18 cellular contexts compared by ENCODE assay signal in the genomic region with DNA sequence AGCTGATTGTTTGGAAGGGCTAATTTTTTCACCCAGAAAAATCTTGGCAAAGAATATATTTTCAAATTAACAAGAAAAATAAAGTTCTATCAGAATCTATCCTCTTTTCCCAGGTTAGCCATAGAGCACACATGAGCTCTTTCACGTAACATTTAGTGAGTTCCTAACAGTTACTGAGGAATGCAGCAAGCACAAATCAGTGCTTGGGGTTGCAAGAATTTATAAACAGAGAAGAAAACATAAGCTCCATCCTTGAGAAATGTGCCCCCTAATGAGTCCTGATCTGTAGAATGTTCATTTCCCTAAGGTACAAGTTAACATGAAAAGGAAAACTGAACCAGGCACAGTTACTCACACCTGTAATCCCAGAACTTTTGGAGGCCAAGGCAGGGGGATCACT.
"Had no signal": no experiment of that assay in that cellular context is flagged by ENCODE, and none has a peak within 500 bp of the region (broad histone marks: within the 10 kb centered on the region; RNA-seq: fewer than 3 reads in every experiment).

No MANE protein-coding gene starts in this region.

- H3K4me3 Mint-ChIP-seq: effector memory CD8-positive, alpha-beta T cell; memory B cell; nephron progenitor cell; stimulated activated naive B cell treated with anti-CD40 and anti-IgM and Interleukin-4, amounts not matched to agents 10 μg/mL and 1 μg/mL and 100 μg/mL, for 72 hours; T-helper 1 cell treated with Interleukin-12 subunit alpha and Interleukin-12 subunit beta and Interleukin-4 antibody, amounts not matched to agents 30 μg/mL and 1 μg/mL, for 36 hours had no signal

- H3K27ac Mint-ChIP-seq: activated naive CD4-positive, alpha-beta T cell treated with anti-CD3 and anti-CD28 coated beads, Interleukin-2, amount 50 U/mL, for 72 hours; effector memory CD8-positive, alpha-beta T cell; memory B cell; nephron progenitor cell; stimulated activated naive B cell treated with anti-CD40 and anti-IgM and Interleukin-4, amounts not matched to agents 10 μg/mL and 1 μg/mL and 100 μg/mL, for 72 hours; T-helper 1 cell treated with Interleukin-12 subunit alpha and Interleukin-12 subunit beta and Interleukin-4 antibody, amounts not matched to agents 30 μg/mL and 1 μg/mL, for 36 hours had no signal

- DNase-seq: activated CD4-positive, alpha-beta T cell treated with anti-CD3 and anti-CD28 coated beads for 4 hours; activated CD4-positive, alpha-beta T cell treated with anti-CD3 and anti-CD28 coated beads, Interleukin-2, amount 50 U/mL, for 48 hours; activated CD4-positive, CD25-positive, alpha-beta regulatory T cell; adrenal gland; body of pancreas; effector memory CD8-positive, alpha-beta T cell; esophagus squamous epithelium; heart left ventricle; left colon; nephron progenitor cell; stimulated activated CD4-positive, alpha-beta T cell treated with anti-CD3 and anti-CD28 coated beads, Interleukin-2, amount 100 ng/mL, for 48 hours; stimulated activated CD8-positive, alpha-beta memory T cell treated with anti-CD3 and anti-CD28 coated beads, Interleukin-4, amount 100 ng/mL, for 48 hours; stimulated activated naive B cell treated with anti-CD40 and anti-IgM and Interleukin-4, amounts not matched to agents 10 μg/mL and 1 μg/mL and 100 μg/mL, for 72 hours; T1000 had no signal

- H3K4me3 ChIP-seq: adrenal gland, body of pancreas, esophagus squamous epithelium, heart left ventricle, tibial nerve had no signal

- H3K4me1 Mint-ChIP-seq: memory B cell; nephron progenitor cell; stimulated activated naive B cell treated with anti-CD40 and anti-IgM and Interleukin-4, amounts not matched to agents 10 μg/mL and 1 μg/mL and 100 μg/mL, for 72 hours had no signal

- H3K27ac ChIP-seq: adrenal gland, body of pancreas, heart left ventricle, tibial nerve had no signal

- H3K9me3 Mint-ChIP-seq: activated naive CD4-positive, alpha-beta T cell treated with anti-CD3 and anti-CD28 coated beads, Interleukin-2, amount 50 U/mL, for 72 hours; effector memory CD8-positive, alpha-beta T cell; memory B cell; nephron progenitor cell; stimulated activated naive B cell treated with anti-CD40 and anti-IgM and Interleukin-4, amounts not matched to agents 10 μg/mL and 1 μg/mL and 100 μg/mL, for 72 hours; T-helper 1 cell treated with Interleukin-12 subunit alpha and Interleukin-12 subunit beta and Interleukin-4 antibody, amounts not matched to agents 30 μg/mL and 1 μg/mL, for 36 hours had no signal

- H3K27me3 ChIP-seq: adrenal gland, body of pancreas, esophagus squamous epithelium, heart left ventricle, tibial nerve had no signal

- ATAC-seq: activated naive CD4-positive, alpha-beta T cell treated with anti-CD3 and anti-CD28 coated beads, Interleukin-2, amount 50 U/mL, for 72 hours; body of pancreas; effector memory CD8-positive, alpha-beta T cell; heart left ventricle; left colon; stimulated activated naive B cell treated with anti-CD40 and anti-IgM and Interleukin-4, amounts not matched to agents 10 μg/mL and 1 μg/mL and 100 μg/mL, for 72 hours had no signal

- H3K27me3 Mint-ChIP-seq: effector memory CD8-positive, alpha-beta T cell; memory B cell; stimulated activated naive B cell treated with anti-CD40 and anti-IgM and Interleukin-4, amounts not matched to agents 10 μg/mL and 1 μg/mL and 100 μg/mL, for 72 hours had no signal
